9 cellular contexts compared by ENCODE assay signal in genomic region chr2:241035818-241036396, GRCh38. TPM values are rescaled to one million over a fixed set of nuclear protein-coding genes. Genes with fewer than 3 reads are reported as not detected.
DNase-seq lines count a peak whose midpoint lies in the region; ATAC-seq and TF ChIP-seq lines count a peak whose summit lies in the region.
"Had no signal": no experiment of that assay in that cellular context is flagged by ENCODE, and none has a peak within 500 bp of the region (broad histone marks: within the 10 kb centered on the region; RNA-seq: fewer than 3 reads in every experiment).

No MANE protein-coding gene starts in this region.

- CTCF ChIA-PET in activated CD8-positive, alpha-beta memory T cell treated with anti-CD3 and anti-CD28 coated beads, Interleukin-2, amount 10 ng/mL, durations not matched to agents 7 days and 5 days (lab: Charles Lee) = no interaction called here

- H3K4me1 ChIP-seq in SJSA1 (replicated peaks) = peaks cover 42% of the 10 kb centered on the region

- H3K4me3 ChIP-seq in SJSA1 (peak overlapping the region; percentile 26), epithelial cell of proximal tubule (ENCODE audit: low read depth, low read length) (peak overlapping the region; percentile 23)

- peaks cover 11% of the 10 kb centered on the region for H3K27me3 Mint-ChIP-seq in activated CD8-positive, alpha-beta memory T cell treated with anti-CD3 and anti-CD28 coated beads, Interleukin-2, amount 10 ng/mL, durations not matched to agents 7 days and 5 days

- peak overlapping the region; percentile 75 for H3K27ac ChIP-seq in SJSA1

- H3K27me3 ChIP-seq in SJSA1 (replicated peaks) = no peaks in the 10 kb centered on the region

- peaks cover 17% of the 10 kb centered on the region for H3K4me1 Mint-ChIP-seq in activated CD8-positive, alpha-beta memory T cell treated with anti-CD3 and anti-CD28 coated beads, Interleukin-2, amount 10 ng/mL, durations not matched to agents 7 days and 5 days

- H3K36me3 ChIP-seq in SJSA1 = peaks cover 62% of the 10 kb centered on the region

- peak overlapping the region; percentile 64 for H3K4me3 Mint-ChIP-seq in activated CD8-positive, alpha-beta memory T cell treated with anti-CD3 and anti-CD28 coated beads, Interleukin-2, amount 10 ng/mL, durations not matched to agents 7 days and 5 days

- TF ChIP-seq CTCF in epithelial cell of proximal tubule (conservative IDR thresholded peaks at IDR 0.05; ENCODE audit: low read depth, low read length) = no peak

- no peaks in the 10 kb centered on the region for H3K36me3 Mint-ChIP-seq in activated CD8-positive, alpha-beta memory T cell treated with anti-CD3 and anti-CD28 coated beads, Interleukin-2, amount 10 ng/mL, durations not matched to agents 7 days and 5 days

- no peaks in the 10 kb centered on the region for H3K9me3 Mint-ChIP-seq in activated CD8-positive, alpha-beta memory T cell treated with anti-CD3 and anti-CD28 coated beads, Interleukin-2, amount 10 ng/mL, durations not matched to agents 7 days and 5 days (ENCODE audit: low read depth)

- H3K9me3 ChIP-seq in SJSA1 (replicated peaks) = no peaks in the 10 kb centered on the region

- no peak overlapping the region for H3K27ac Mint-ChIP-seq in activated CD8-positive, alpha-beta memory T cell treated with anti-CD3 and anti-CD28 coated beads, Interleukin-2, amount 10 ng/mL, durations not matched to agents 7 days and 5 days

- ATAC-seq in activated CD8-positive, alpha-beta memory T cell treated with anti-CD3 and anti-CD28 coated beads, Interleukin-2, amount 10 ng/mL, durations not matched to agents 7 days and 5 days = peak; percentile 46
- no peak for ATAC-seq in HG03521 (IDR thresholded peaks at IDR 0.05; ENCODE audit: unreplicated experiment)
- ATAC-seq: Panc1 had no signal

- no peak for DNase-seq in activated CD8-positive, alpha-beta memory T cell treated with anti-CD3 and anti-CD28 coated beads, Interleukin-2, amount 10 ng/mL, durations not matched to agents 7 days and 5 days
- no peak for DNase-seq in activated CD8-positive, alpha-beta memory T cell treated with anti-CD3 and anti-CD28 coated beads for 24 hours
- no peak for DNase-seq in SJSA1 (ENCODE audit: low read depth in 1 of 2, low spot score in 2 of 2)
- DNase-seq in epithelial cell of proximal tubule (ENCODE audit: low read depth) = no peak
- DNase-seq in stimulated activated CD4-positive, alpha-beta T cell treated with anti-CD3 and anti-CD28 coated beads, Interleukin-4, amount 100 ng/mL, for 24 hours = peak; percentile 30
- DNase-seq in NCI-H1417 (lab: John Stamatoyannopoulos, UW) = no peak
- DNase-seq in HUDEP-2 (lab: John Stamatoyannopoulos, UW; ENCODE audit: unreplicated experiment in 76 of 76) = no peak

RNA-seq across cellular contexts. Expression of gene SNED1, which starts 37.5 kb away (rescaled TPM):
- total RNA-seq in activated CD8-positive, alpha-beta memory T cell treated with anti-CD3 and anti-CD28 coated beads, Interleukin-2, amount 10 ng/mL, durations not matched to agents 7 days and 5 days = 1 to 10 TPM; 3.6 to 4.6 TPM
- 18.3 and 24.9 TPM in 2 replicates for total RNA-seq in SJSA1 (2014; rRNA removed; shearing (Covaris generic))
- 0.22 and 0.29 TPM in 2 replicates for total RNA-seq in epithelial cell of proximal tubule
